8 cellular contexts compared by ENCODE assay signal in genomic region chr10:35640474-35640873, GRCh38. TPM values are rescaled to one million over a fixed set of nuclear protein-coding genes. Genes with fewer than 3 reads are reported as not detected.
DNase-seq lines count a peak whose midpoint lies in the region; ATAC-seq, FAIRE-seq and TF ChIP-seq lines count a peak whose summit lies in the region.

No MANE protein-coding gene starts in this region.

- ATAC-seq in A549: peak; percentile 23 to 55
- peak; percentile 35 for ATAC-seq in HG02981 (IDR thresholded peaks at IDR 0.05; ENCODE audit: unreplicated experiment)
- ATAC-seq in gastrocnemius medialis: peak; percentile 14 to 34

- FAIRE-seq in A549 (lab: Jason Lieb, UNC): no peak

- CTCF ChIA-PET in A549 (lab: Yijun Ruan, JAX): interaction anchor here (0.5 to 10.4 kb wide), 12 partner anchors 10 to 1240 kb away, joined by 3 to 105 read pairs (median 4); no protein-coding TSS in a partner anchor
- CTCF ChIA-PET in RWPE1 (lab: Yijun Ruan, JAX): interaction anchor here (0.5 to 1.4 kb wide), 10 partner anchors 13 to 833 kb away, joined by 3 to 6 read pairs (median 3); no protein-coding TSS in a partner anchor

- H3K36me3 ChIP-seq in brain microvascular endothelial cell (replicated peaks): no peaks in the 10 kb centered on the region
- H3K36me3 ChIP-seq in gastrocnemius medialis: no peaks in the 10 kb centered on the region

- peak; percentile 30 to 33; a peak in 2 of 5 replicates for TF ChIP-seq RAD21 in A549 (conservative IDR thresholded peaks at IDR 0.05 in 1 of 2, IDR thresholded peaks at IDR 0.05 in 1 of 2)

- DNase-seq in A549 (ENCODE audit: low read depth in 1 of 2, low spot score in 1 of 2): peak; percentile 56 to 85
- peak; percentile 57 for DNase-seq in RWPE1 (ENCODE audit: low spot score)
- DNase-seq in brain microvascular endothelial cell: peak; percentile 43
- peak; percentile 34 to 59 for DNase-seq in gastrocnemius medialis
- DNase-seq in effector CD8-positive, alpha-beta T cell (lab: John Stamatoyannopoulos, UW): no peak

- no peak for TF ChIP-seq EP300 in A549 (IDR thresholded peaks at IDR 0.05)

- WGBS in A549 (ENCODE audit: missing lambda C conversion rate): under 1% methylated on average over 28 of the region's 53 CpGs

- in situ Hi-C loops in brain microvascular endothelial cell (cut with HindIII; ENCODE audit: low pct_ligation_motif_present, low sequenced_read_pairs): loop anchor here (25.0 kb wide), 1 partner anchor 1147 kb away; no protein-coding TSS in a partner anchor
- in situ Hi-C loops in gastrocnemius medialis (cut with MboI; ENCODE audit: low sequenced_read_pairs in 4 of 4): no loop called here

- H3K4me1 ChIP-seq in A549 (peaks cover 35% of the 10 kb centered on the region), gastrocnemius medialis (peaks cover 4 to 17% of the 10 kb centered on the region in 2 donors)

- peak overlapping the region; percentile 83 to 95; a peak in 5 of 6 replicates for H3K27ac ChIP-seq in A549
- H3K27ac ChIP-seq in RWPE1: peak overlapping the region; percentile 73
- H3K27ac ChIP-seq in brain microvascular endothelial cell: no peak overlapping the region
- peak overlapping the region; percentile 63 to 80 (median 69) for H3K27ac ChIP-seq in gastrocnemius medialis

- TF ChIP-seq POLR2A in A549 (IDR thresholded peaks at IDR 0.05; ENCODE audit: low read length): no peak; the same call in 1 of the 2 replicates
- no peak for TF ChIP-seq POLR2A in gastrocnemius medialis (IDR thresholded peaks at IDR 0.05)

- H3K27me3 ChIP-seq in brain microvascular endothelial cell (replicated peaks): no peaks in the 10 kb centered on the region
- no peaks in the 10 kb centered on the region for H3K27me3 ChIP-seq in gastrocnemius medialis

- TF ChIP-seq CTCF in A549 (IDR thresholded peaks at IDR 0.05) (peak; percentile 43), GM12873 (IDR thresholded peaks at IDR 0.05; ENCODE audit: insufficient read depth, low read depth, low read length, missing control alignments) (peak; percentile 27), RWPE1 (conservative IDR thresholded peaks at IDR 0.05; ENCODE audit: low read depth) (peak; percentile 62), brain microvascular endothelial cell (IDR thresholded peaks at IDR 0.05; ENCODE audit: low read depth, low read length, missing control alignments) (peak; percentile 28), gastrocnemius medialis (IDR thresholded peaks at IDR 0.05 in 4 of 5, conservative IDR thresholded peaks at IDR 0.05 in 1 of 5) (peak; percentile 45 to 67 (median 60))

- POLR2A ChIA-PET in A549 (lab: Yijun Ruan, JAX) (interaction anchor here (1.3 to 1.5 kb wide), 2 partner anchors 1085 to 1139 kb away, joined by 4 read pairs; no protein-coding TSS in a partner anchor), RWPE1 (lab: Yijun Ruan, JAX; ENCODE audit: low non-redundant PET) (no interaction called here)

- intact Hi-C loops in gastrocnemius medialis (cut with DNase I; ENCODE audit: low total_unique reads): loop anchor here (5.0 kb wide), 2 partner anchors 182 to 1838 kb away; no protein-coding TSS in a partner anchor

- H3K9me3 ChIP-seq in A549: no peaks in the 10 kb centered on the region
- no peaks in the 10 kb centered on the region for H3K9me3 ChIP-seq in iPS-18c (ENCODE audit: control insufficient read depth, insufficient read depth, low read length)
- no peaks in the 10 kb centered on the region for H3K9me3 ChIP-seq in gastrocnemius medialis

- peak overlapping the region; percentile 70 for H3K4me3 ChIP-seq in A549
- peak overlapping the region; percentile 73 for H3K4me3 ChIP-seq in brain microvascular endothelial cell (ENCODE audit: low read depth, low read length)
- peak overlapping the region; percentile 59 for H3K4me3 ChIP-seq in iPS-18c (ENCODE audit: insufficient read depth, low read depth, low read length)
- peak overlapping the region; percentile 53 to 62 (median 58) for H3K4me3 ChIP-seq in gastrocnemius medialis

- H3K4me2 ChIP-seq in A549: peak overlapping the region; percentile 99

TF ChIP-seq in A549, 52 proteins besides CTCF, POLR2A, EP300 and RAD21:
- TF ChIP-seq FOSL2 (IDR thresholded peaks at IDR 0.05): no peak
- TF ChIP-seq FOSL2 (CRISPR knock-in tag; IDR thresholded peaks at IDR 0.05): no peak
- no peak for TF ChIP-seq MAZ (IDR thresholded peaks at IDR 0.05; ENCODE audit: borderline replicate concordance, low read depth, low read length)
- TF ChIP-seq SMC3 (IDR thresholded peaks at IDR 0.05): peak; percentile 52; the same call in 2 of the 3 replicates
- no peak for TF ChIP-seq HOXB13 (CRISPR knock-in tag; IDR thresholded peaks at IDR 0.05; ENCODE audit: low read depth)
- no peak for TF ChIP-seq RFX5 (IDR thresholded peaks at IDR 0.05)
- TF ChIP-seq NPAS2 (CRISPR knock-in tag; IDR thresholded peaks at IDR 0.05; ENCODE audit: borderline replicate concordance): no peak
- no peak for TF ChIP-seq BCL3 (IDR thresholded peaks at IDR 0.05)
- no peak for TF ChIP-seq CHD2 (IDR thresholded peaks at IDR 0.05; ENCODE audit: low read length, partially characterized antibody)
- no peak for TF ChIP-seq CBX8 (IDR thresholded peaks at IDR 0.05)
- no peak for TF ChIP-seq USF2 (IDR thresholded peaks at IDR 0.05)
- TF ChIP-seq ZFP36 (IDR thresholded peaks at IDR 0.05; ENCODE audit: borderline replicate concordance, partially characterized antibody): no peak
- 0 out of 2 replicates have a peak, but pooled peaks have one; percentile 4 for TF ChIP-seq MYC (IDR thresholded peaks at IDR 0.05; ENCODE audit: borderline replicate concordance, low read length)
- TF ChIP-seq JUN (IDR thresholded peaks at IDR 0.05): 0 out of 5 replicates have a peak, but pooled peaks of 1 of the 2 experiments have one; percentile 16
- TF ChIP-seq HOXB5 (CRISPR knock-in tag; IDR thresholded peaks at IDR 0.05): no peak
- TF ChIP-seq KDM1A (IDR thresholded peaks at IDR 0.05; ENCODE audit: low read depth): no peak
- no peak for TF ChIP-seq CBX2 (IDR thresholded peaks at IDR 0.05; ENCODE audit: borderline replicate concordance, low read depth)
- TF ChIP-seq FOXS1 (CRISPR knock-in tag; IDR thresholded peaks at IDR 0.05): no peak

RNA-seq across cellular contexts. Expression of gene FZD8, which starts 1.6 kb away (rescaled TPM):
- 4.4 and 4.9 TPM in 2 replicates for polyA plus RNA-seq in A549 (2011; rRNA removed)
- polyA plus RNA-seq in A549 (2012; cell fraction: cytosol; rRNA removed): 10.2 and 18.1 TPM in 2 replicates
- polyA plus RNA-seq in A549 (2012; cell fraction: nucleus; rRNA removed): 22.2 and 33.0 TPM in 2 replicates
- 9.3 to 13.4 TPM (median 13.1 TPM) in 3 replicates for polyA plus RNA-seq in A549 (2017; fragmentation: RNase III; extraction: RNeasy Plus Mini Kit Qiagen cat#74134 plus additional on column Dnase treatment)
- 10.2 and 10.5 TPM in 2 replicates for polyA minus RNA-seq in A549 (2011; rRNA and poly(A)+ RNA removed)
- total RNA-seq in gastrocnemius medialis: 1 to 10 TPM; 3.0 to 9.3 (median 4.1) TPM

RNA-seq across cellular contexts. Expression of gene GJD4, which starts 35.3 kb away (rescaled TPM):
- polyA plus RNA-seq in A549 (2011; rRNA removed) (not detected in 2 replicates), A549 (2017; fragmentation: RNase III; extraction: RNeasy Plus Mini Kit Qiagen cat#74134 plus additional on column Dnase treatment) (0.05 TPM in 1 of 3 replicates, not detected in the others)
- 0.03 TPM in 1 of 2 replicates, not detected in the other for polyA plus RNA-seq in A549 (2012; cell fraction: cytosol; rRNA removed)
- polyA plus RNA-seq in A549 (2012; cell fraction: nucleus; rRNA removed): 0.07 TPM in 2 replicates
- polyA minus RNA-seq in A549 (2011; rRNA and poly(A)+ RNA removed): not detected in 2 replicates
- total RNA-seq in gastrocnemius medialis: not detected
